8 cellular contexts compared by ENCODE assay signal in genomic region chr5:154669402-154669801, GRCh38.
"Had no signal": no experiment of that assay in that cellular context is flagged by ENCODE, and none has a peak within 500 bp of the region (broad histone marks: within the 10 kb centered on the region; RNA-seq: fewer than 3 reads in every experiment).

No MANE protein-coding gene starts in this region.

- H3K27ac ChIP-seq: HL-60, KMS-11 had no signal

- H3K4me3 Mint-ChIP-seq: IgD-negative memory B cell had no signal

- FAIRE-seq: HepG2, HTR-8/SVneo had no signal

- H3K4me1 Mint-ChIP-seq: IgD-negative memory B cell had no signal

- ATAC-seq: HepG2 had no signal

- H3K27me3 Mint-ChIP-seq: IgD-negative memory B cell had no signal

- DNase-seq: IMR-90, KBM-7, KG1 had no signal

- H3K9ac ChIP-seq: KMS-11 had no signal

- H3K4me2 ChIP-seq: KMS-11 had no signal

- H3K27ac Mint-ChIP-seq: IgD-negative memory B cell had no signal
